In genomic region chr12:44930972-44931600, GRCh38 we compare ENCODE assay signal across 8 cellular contexts. TPM values are rescaled to one million over a fixed set of nuclear protein-coding genes. Genes with fewer than 3 reads are reported as not detected.
DNase-seq lines count a peak whose midpoint lies in the region; ATAC-seq and TF ChIP-seq lines count a peak whose summit lies in the region.

No MANE protein-coding gene starts in this region.

- CTCF ChIA-PET in PC-9 (lab: Charles Lee): interaction anchor here (0.9 kb wide), 1 partner anchor 17 kb away, joined by 4 read pairs; no protein-coding TSS in a partner anchor

- POLR2A ChIA-PET in PC-9 (lab: Charles Lee; ENCODE audit: unreplicated experiment): no interaction called here

- H3K4me1 Mint-ChIP-seq in mesothelial cell of epicardium: peaks cover 2% of the 10 kb centered on the region

- H3K4me1 ChIP-seq in PC-9 (replicated peaks; ENCODE audit: insufficient read depth): no peaks in the 10 kb centered on the region

- H2AFZ ChIP-seq in PC-9: no peak overlapping the region

- H3F3A ChIP-seq in PC-9 (ENCODE audit: insufficient read depth, low read depth): no peaks in the 10 kb centered on the region

- no peak overlapping the region for H3K27ac Mint-ChIP-seq in mesothelial cell of epicardium

- peaks cover 6% of the 10 kb centered on the region for H3K27me3 Mint-ChIP-seq in mesothelial cell of epicardium (ENCODE audit: low read depth)

- intact Hi-C loops in PC-9 (cut with micrococcal nuclease; ENCODE audit: unreplicated experiment): loop anchor here (1.0 to 5.0 kb wide), 3 partner anchors 916 to 974 kb away; no protein-coding TSS in a partner anchor

- no TSS peak for BruUV-seq in PC-9 (replicated peaks; lab: Mats Ljungman, UMichigan)

- TF ChIP-seq CTCF in GM12874 (IDR thresholded peaks at IDR 0.05; ENCODE audit: insufficient read depth, low read depth, low read length) (0 out of 2 replicates have a peak, but pooled peaks have one; percentile 3), PC-9 (conservative IDR thresholded peaks at IDR 0.05) (peak; percentile 83), mesothelial cell of epicardium (IDR thresholded peaks at IDR 0.05; ENCODE audit: unreplicated experiment) (peak; percentile 89)

- H3K4me3 Mint-ChIP-seq in mesothelial cell of epicardium: no peak overlapping the region

- in situ Hi-C loops in ACHN (cut with HindIII; ENCODE audit: low pct_ligation_motif_present, low pct_unique_long_range_greater_than_20kb, low sequenced_read_pairs): no loop called here

- no peak for ATAC-seq in GM19452 (IDR thresholded peaks at IDR 0.05; ENCODE audit: unreplicated experiment)

- H3K79me2 ChIP-seq in PC-9 (ENCODE audit: low read depth): no peaks in the 10 kb centered on the region

- no peaks in the 10 kb centered on the region for H3K36me3 ChIP-seq in PC-9 (ENCODE audit: low read depth)

- H4K20me1 ChIP-seq in PC-9 (ENCODE audit: insufficient read depth): no peaks in the 10 kb centered on the region

- H3K27me3 ChIP-seq in PC-9 (ENCODE audit: insufficient read depth, low read depth): no peaks in the 10 kb centered on the region

- DNase-seq in ACHN (peak; percentile 82), LHCN-M2 (ENCODE audit: low read depth) (peak; percentile 57), PC-9 (peak in 1 of 2 experiments; percentile 56), mesothelial cell of epicardium (ENCODE audit: low spot score in 2 of 2, unreplicated experiment in 2 of 2) (no peak), mucosa of gallbladder (ENCODE audit: low spot score) (no peak)
- DNase-seq in effector CD4-positive, alpha-beta T cell: peak; percentile 3

- no peaks in the 10 kb centered on the region for H3K9me3 ChIP-seq in PC-9 (ENCODE audit: insufficient read depth, low read depth)

- H3K4me3 ChIP-seq in PC-9: no peak overlapping the region

- H3K9me3 Mint-ChIP-seq in mesothelial cell of epicardium: peaks cover 6% of the 10 kb centered on the region

- H3K27ac ChIP-seq in PC-9: no peak overlapping the region

- H3K4me2 ChIP-seq in PC-9: no peak overlapping the region

- no peaks in the 10 kb centered on the region for H3K9me2 ChIP-seq in PC-9 (ENCODE audit: insufficient read depth)

- H3K36me3 Mint-ChIP-seq in mesothelial cell of epicardium: no peaks in the 10 kb centered on the region

RNA-seq across cellular contexts. Expression of gene NELL2, which starts 55.0 kb away (rescaled TPM):
- total RNA-seq in LHCN-M2 (2014; rRNA removed) (not detected in 2 replicates), PC-9 (2021) (0.61 and 1.2 TPM in 2 replicates), mesothelial cell of epicardium (1.9 to 2.3 TPM (median 2.1 TPM) in 3 replicates), mucosa of gallbladder (12.5 TPM)
- polyA plus RNA-seq in LHCN-M2 (2012): not detected

Comparison
In these comparisons a context has a peak if more than half of its experiments do, and no peak if none do; other contexts are left out.
1. DNase-seq: peak in ACHN (single experiment), LHCN-M2 (single experiment) and effector CD4-positive, alpha-beta T cell (single experiment); none in mesothelial cell of epicardium (0 of 2) and mucosa of gallbladder (single experiment).
2. CTCF ChIP-seq: peak in every context shown above with its lines; median percentile 89 in mesothelial cell of epicardium; 83 in PC-9; 3 in GM12874.